In genomic region chr20:5156670-5157448, GRCh38 we compare ENCODE assay signal across 13 cellular contexts. TPM values are rescaled to one million over a fixed set of nuclear protein-coding genes. Genes with fewer than 3 reads are reported as not detected.
DNase-seq lines count a peak whose midpoint lies in the region; ATAC-seq and TF ChIP-seq lines count a peak whose summit lies in the region.
"Had no signal": no experiment of that assay in that cellular context is flagged by ENCODE, and none has a peak within 500 bp of the region (broad histone marks: within the 10 kb centered on the region; RNA-seq: fewer than 3 reads in every experiment).

No MANE protein-coding gene starts in this region.

- H3F3A ChIP-seq in GM23248 (ENCODE audit: insufficient read depth) (0 out of 2 replicates have a peak, but pooled peaks cover 8% of the 10 kb centered on the region), SK-N-SH (replicated peaks; ENCODE audit: insufficient read depth) (no peaks in the 10 kb centered on the region), smooth muscle cell (ENCODE audit: low read depth) (no peaks in the 10 kb centered on the region)

- H3K4me2 ChIP-seq in GM23248 (ENCODE audit: unreplicated experiment): peak overlapping the region; percentile 44
- H3K4me2 ChIP-seq in SK-N-SH: peak overlapping the region; percentile 10; the same call in 1 of the 2 replicates
- H3K4me2 ChIP-seq in smooth muscle cell: peak overlapping the region; percentile 31

- no peak for ATAC-seq in GM18858 (IDR thresholded peaks at IDR 0.05; ENCODE audit: unreplicated experiment)
- ATAC-seq: stimulated activated naive CD8-positive, alpha-beta T cell treated with anti-CD3 and anti-CD28 coated beads, Interleukin-15, amount 100 ng/mL, for 72 hours had no signal

- H3K27me3 ChIP-seq in GM23248 (replicated peaks; ENCODE audit: insufficient read depth): no peaks in the 10 kb centered on the region
- H3K27me3 ChIP-seq in SK-N-SH (ENCODE audit: insufficient read depth): no peaks in the 10 kb centered on the region
- no peaks in the 10 kb centered on the region for H3K27me3 ChIP-seq in smooth muscle cell (ENCODE audit: low read depth)
- H3K27me3 ChIP-seq: esophagus squamous epithelium had no signal

- H3K79me2 ChIP-seq in GM23248 (ENCODE audit: insufficient read depth) (peaks cover 93% of the 10 kb centered on the region), SK-N-SH (ENCODE audit: insufficient read depth) (peaks cover 68% of the 10 kb centered on the region), smooth muscle cell (ENCODE audit: low read depth) (peaks cover 57% of the 10 kb centered on the region)

- H4K20me1 ChIP-seq in GM23248 (ENCODE audit: insufficient read depth) (peaks cover 3% of the 10 kb centered on the region; the same call in 1 of the 2 replicates), SK-N-SH (ENCODE audit: insufficient read depth) (peaks cover 17% of the 10 kb centered on the region; the same call in 1 of the 2 replicates), smooth muscle cell (ENCODE audit: low read depth) (peaks cover 86% of the 10 kb centered on the region)

- H3K9ac ChIP-seq in GM23248 (no peak overlapping the region), SK-N-SH (no peak overlapping the region), smooth muscle cell (ENCODE audit: low read depth) (no peak overlapping the region)
- H3K9ac ChIP-seq: parathyroid adenoma had no signal

- peaks cover 10% of the 10 kb centered on the region for H3K4me1 ChIP-seq in GM23248 (ENCODE audit: insufficient read depth)
- H3K4me1 ChIP-seq in SK-N-SH (ENCODE audit: control insufficient read depth in 1 of 2, insufficient read depth in 2 of 2, low read depth in 1 of 2, low read length in 1 of 2): peaks cover 3 to 6% of the 10 kb centered on the region in 2 experiments; a peak in 2 of 4 replicates
- H3K4me1 ChIP-seq in smooth muscle cell (ENCODE audit: low read depth): peaks cover 13% of the 10 kb centered on the region

- TF ChIP-seq CTCF in SK-N-SH (IDR thresholded peaks at IDR 0.05) (no peak), fibroblast of pulmonary artery (IDR thresholded peaks at IDR 0.05; ENCODE audit: low read length, missing control alignments) (no peak), smooth muscle cell (IDR thresholded peaks at IDR 0.05; ENCODE audit: borderline replicate concordance, insufficient read depth, poor library complexity, severe bottlenecking) (no peak)

- POLR2A ChIA-PET in SK-N-SH (lab: Yijun Ruan, JAX): no interaction called here

- in situ Hi-C loops in GM23248 (cut with MboI): no loop called here

- H3K9me2 ChIP-seq in GM23248 (ENCODE audit: insufficient read depth): no peaks in the 10 kb centered on the region
- H3K9me2 ChIP-seq in SK-N-SH: no peaks in the 10 kb centered on the region

- H3K4me3 ChIP-seq in GM23248 (no peak overlapping the region), SK-N-SH (ENCODE audit: low read depth in 2 of 2, low read length in 1 of 2) (no peak overlapping the region), fibroblast of pulmonary artery (replicated peaks; ENCODE audit: low read depth, low read length) (no peak overlapping the region), smooth muscle cell (no peak overlapping the region)
- H3K4me3 ChIP-seq: esophagus squamous epithelium had no signal

- WGBS in GM23248 (ENCODE audit: low coverage in 1 of 2, low lambda C conversion rate in 2 of 2, missing lambda C conversion rate in 2 of 2), 2 experiments: 44 to 51% methylated on average over 4 of the region's 4 CpGs
- WGBS in SK-N-SH (ENCODE audit: low lambda C conversion rate): 55% methylated on average over 4 of the region's 4 CpGs
- WGBS in smooth muscle cell (ENCODE audit: low lambda C conversion rate): 50% methylated on average over 4 of the region's 4 CpGs

- no peak for TF ChIP-seq RAD21 in SK-N-SH (IDR thresholded peaks at IDR 0.05; ENCODE audit: low read length)

- CTCF ChIA-PET in SK-N-SH (lab: Yijun Ruan, JAX): interaction anchor here (0.7 to 2.1 kb wide), 7 partner anchors 13 to 291 kb away, joined by 3 to 6 read pairs (median 3); partner anchors contain the start of gene CDS2

- no peaks in the 10 kb centered on the region for H3K36me3 ChIP-seq in GM23248 (ENCODE audit: low read depth)
- H3K36me3 ChIP-seq in SK-N-SH (replicated peaks in 1 of 2; ENCODE audit: control insufficient read depth in 1 of 2, insufficient read depth in 2 of 2, low read length in 1 of 2): no peaks in the 10 kb centered on the region
- no peaks in the 10 kb centered on the region for H3K36me3 ChIP-seq in smooth muscle cell (ENCODE audit: low read depth)
- H3K36me3 ChIP-seq: esophagus squamous epithelium had no signal

- no peak for TF ChIP-seq EP300 in SK-N-SH (IDR thresholded peaks at IDR 0.05; ENCODE audit: borderline replicate concordance in 1 of 2, low read depth in 1 of 2, low read length in 1 of 2)

- H2AFZ ChIP-seq in GM23248 (no peak overlapping the region), SK-N-SH (ENCODE audit: low read depth) (no peak overlapping the region), smooth muscle cell (ENCODE audit: low read depth) (no peak overlapping the region)
- H2AFZ ChIP-seq: parathyroid adenoma had no signal

- H3K27ac ChIP-seq in GM23248 (no peak overlapping the region), SK-N-SH (ENCODE audit: low read depth in 2 of 2, low read length in 1 of 2) (no peak overlapping the region), smooth muscle cell (ENCODE audit: low read depth) (no peak overlapping the region)
- H3K27ac ChIP-seq: esophagus squamous epithelium, parathyroid adenoma had no signal

- no peaks in the 10 kb centered on the region for H3K9me3 ChIP-seq in GM23248 (ENCODE audit: low read depth)
- no peaks in the 10 kb centered on the region for H3K9me3 ChIP-seq in SK-N-SH
- no peaks in the 10 kb centered on the region for H3K9me3 ChIP-seq in smooth muscle cell (replicated peaks; ENCODE audit: low read depth)
- H3K9me3 ChIP-seq: esophagus squamous epithelium had no signal

- DNase-seq in GM23248 (peak; percentile 29), SK-N-SH (no peak), fibroblast of pulmonary artery (ENCODE audit: low read depth) (peak; percentile 48), smooth muscle cell (lab: John Stamatoyannopoulos, UW; ENCODE audit: unreplicated experiment) (no peak), hypothalamus (lab: John Stamatoyannopoulos, UW) (no peak), NCI-H1930 (lab: John Stamatoyannopoulos, UW) (no peak), GDM1 (lab: John Stamatoyannopoulos, UW) (no peak)
- DNase-seq: DMS79 treated with DMSO at 0.1 percent for 48 hours; esophagus squamous epithelium; NCI-H2029; stimulated activated naive CD8-positive, alpha-beta T cell treated with anti-CD3 and anti-CD28 coated beads, Interleukin-15, amount 100 ng/mL, for 72 hours had no signal

TF ChIP-seq in SK-N-SH, 30 proteins besides CTCF, POLR2A, EP300 and RAD21:
- TF ChIP-seq RCOR1 (IDR thresholded peaks at IDR 0.05; ENCODE audit: low read length): no peak
- TF ChIP-seq RXRA (IDR thresholded peaks at IDR 0.05; ENCODE audit: borderline replicate concordance, low read depth): peak; percentile 86; the same call in 1 of the 2 replicates
- TF ChIP-seq USF1 (IDR thresholded peaks at IDR 0.05; ENCODE audit: borderline replicate concordance, low read depth): no peak
- TF ChIP-seq JUND (IDR thresholded peaks at IDR 0.05): 0 out of 2 replicates have a peak, but pooled peaks have one; percentile 32
- TF ChIP-seq FOXM1 (IDR thresholded peaks at IDR 0.05; ENCODE audit: low read depth): no peak
- TF ChIP-seq SMC3 (IDR thresholded peaks at IDR 0.05; ENCODE audit: low read depth, low read length): no peak
- TF ChIP-seq RFX5 (IDR thresholded peaks at IDR 0.05; ENCODE audit: low read length): no peak
- no peak for TF ChIP-seq MXI1 (IDR thresholded peaks at IDR 0.05; ENCODE audit: low read depth, low read length)
- peak; percentile 11; the same call in 1 of the 2 replicates for TF ChIP-seq FOSL2 (IDR thresholded peaks at IDR 0.05; ENCODE audit: borderline replicate concordance, low read depth)
- no peak for TF ChIP-seq YY1 (IDR thresholded peaks at IDR 0.05; ENCODE audit: low read depth)
- TF ChIP-seq TCF12 (IDR thresholded peaks at IDR 0.05): no peak; the same call in 1 of the 2 replicates
- TF ChIP-seq MAX (IDR thresholded peaks at IDR 0.05; ENCODE audit: low read depth): no peak
TF ChIP-seq in SK-N-SH: peak in this region for 3.

RNA-seq across cellular contexts. Expression of gene CDS2, which starts 30.1 kb away (rescaled TPM):
- total RNA-seq in GM23248 (2014; rRNA removed; shearing (Covaris generic)): 31.6 and 37.1 TPM in 2 replicates
- polyA plus RNA-seq in GM23248 (2016; fragmentation: Nextera tagmentation; extraction: Ambion mirVana): 29.4 and 32.1 TPM in 2 replicates
- polyA plus RNA-seq in SK-N-SH (2012; rRNA removed): 13.9 and 22.7 TPM in 2 replicates
- polyA plus RNA-seq in SK-N-SH (2012; cell fraction: cytosol; rRNA removed): 19.9 and 22.1 TPM in 2 replicates
- 6.1 and 12.3 TPM in 2 replicates for polyA plus RNA-seq in SK-N-SH (2012; cell fraction: nucleus; rRNA removed)
- 20.3 and 24.9 TPM in 2 replicates for total RNA-seq in smooth muscle cell
- polyA plus RNA-seq in smooth muscle cell: 25.9 and 32.4 TPM in 2 replicates

RNA-seq across cellular contexts. Expression of gene PCNA, which starts 37.1 kb away (rescaled TPM):
- 116 and 117 TPM in 2 replicates for total RNA-seq in GM23248 (2014; rRNA removed; shearing (Covaris generic))
- polyA plus RNA-seq in GM23248 (2016; fragmentation: Nextera tagmentation; extraction: Ambion mirVana) (84.8 and 88.1 TPM in 2 replicates), SK-N-SH (2012; rRNA removed) (185 and 204 TPM in 2 replicates), smooth muscle cell (75.2 and 78.7 TPM in 2 replicates)
- 197 and 205 TPM in 2 replicates for polyA plus RNA-seq in SK-N-SH (2012; cell fraction: cytosol; rRNA removed)
- 75.7 and 102 TPM in 2 replicates for polyA plus RNA-seq in SK-N-SH (2012; cell fraction: nucleus; rRNA removed)
- total RNA-seq in smooth muscle cell: 168 and 178 TPM in 2 replicates

RNA-seq across cellular contexts. Expression of gene TMEM230, which starts 44.0 kb away (rescaled TPM):
- total RNA-seq in GM23248 (2014; rRNA removed; shearing (Covaris generic)): 171 and 174 TPM in 2 replicates
- polyA plus RNA-seq in GM23248 (2016; fragmentation: Nextera tagmentation; extraction: Ambion mirVana) (233 and 249 TPM in 2 replicates), SK-N-SH (2012; rRNA removed) (165 and 201 TPM in 2 replicates), smooth muscle cell (104 and 117 TPM in 2 replicates)
- 212 and 252 TPM in 2 replicates for polyA plus RNA-seq in SK-N-SH (2012; cell fraction: cytosol; rRNA removed)
- polyA plus RNA-seq in SK-N-SH (2012; cell fraction: nucleus; rRNA removed): 42.0 and 62.2 TPM in 2 replicates
- 102 and 107 TPM in 2 replicates for total RNA-seq in smooth muscle cell

Comparison
In these comparisons a context has a peak if more than half of its experiments do, and no peak if none do; other contexts are left out.
1. DNase-seq: peak in GM23248 (single experiment) and fibroblast of pulmonary artery (single experiment); none in SK-N-SH (single experiment), smooth muscle cell (single experiment), hypothalamus (0 of 51), NCI-H1930 (0 of 2) and GDM1 (single experiment).
2. Peak in every context shown above with its lines, with median percentiles within 50 percentile points of each other: H3K4me2 ChIP-seq.